In genomic region chr5:103290846-103291245, GRCh38 we compare ENCODE assay signal across 21 cellular contexts. TPM values are rescaled to one million over a fixed set of nuclear protein-coding genes. Genes with fewer than 3 reads are reported as not detected.
DNase-seq lines count a peak whose midpoint lies in the region; ATAC-seq, FAIRE-seq and TF ChIP-seq lines count a peak whose summit lies in the region.
"Had no signal": no experiment of that assay in that cellular context is flagged by ENCODE, and none has a peak within 500 bp of the region (broad histone marks: within the 10 kb centered on the region; RNA-seq: fewer than 3 reads in every experiment).

No MANE protein-coding gene starts in this region.

- H3K27ac Mint-ChIP-seq in activated naive CD4-positive, alpha-beta T cell treated with anti-CD3 and anti-CD28 coated beads for 36 hours: no peak overlapping the region
- H3K27ac Mint-ChIP-seq: CD8-positive, alpha-beta T cell had no signal

- FAIRE-seq in GM12892 (lab: Jason Lieb, UNC): peak; percentile 48
- no peak for FAIRE-seq in kidney (lab: Jason Lieb, UNC)
- FAIRE-seq: GM18507, GM19239 had no signal

- no peaks in the 10 kb centered on the region for H3K36me3 Mint-ChIP-seq in activated naive CD4-positive, alpha-beta T cell treated with anti-CD3 and anti-CD28 coated beads for 36 hours (ENCODE audit: low read depth)
- H3K36me3 Mint-ChIP-seq: CD8-positive, alpha-beta T cell had no signal

- H3K27me3 ChIP-seq in dorsolateral prefrontal cortex (no peaks in the 10 kb centered on the region), subcutaneous abdominal adipose tissue (ENCODE audit: control insufficient read depth in 5 of 5, insufficient read depth in 4 of 5, low read length in 5 of 5) (no peaks in the 10 kb centered on the region), upper lobe of right lung (no peaks in the 10 kb centered on the region)
- H3K27me3 ChIP-seq: SJSA1 had no signal

- intact Hi-C loops in dorsolateral prefrontal cortex (cut with DNase I) (loop anchor here in 1 of 2 donors (1.0 kb wide), 1 partner anchor 32 kb away; no protein-coding TSS in a partner anchor), kidney (cut with DNase I) (no loop called here), upper lobe of right lung (cut with DNase I) (no loop called here)
- intact Hi-C loops in activated naive CD4-positive, alpha-beta T cell treated with anti-CD3 and anti-CD28 coated beads for 36 hours (cut with micrococcal nuclease): no loop called here

- no peaks in the 10 kb centered on the region for H3K4me1 Mint-ChIP-seq in activated naive CD4-positive, alpha-beta T cell treated with anti-CD3 and anti-CD28 coated beads for 36 hours (ENCODE audit: low read depth)

- TF ChIP-seq POLR2A in GM12892 (IDR thresholded peaks at IDR 0.05; ENCODE audit: low read depth, low read length): no peak

- H3K9me3 Mint-ChIP-seq in activated naive CD4-positive, alpha-beta T cell treated with anti-CD3 and anti-CD28 coated beads for 36 hours: no peaks in the 10 kb centered on the region
- H3K9me3 Mint-ChIP-seq: CD8-positive, alpha-beta T cell had no signal

- DNase-seq in GM12892 (ENCODE audit: insufficient read length): no peak
- no peak for DNase-seq in dorsolateral prefrontal cortex
- peak; percentile 81 for DNase-seq in medulla oblongata (ENCODE audit: extremely low spot score)
- no peak for DNase-seq in kidney glomerular epithelial cell (lab: John Stamatoyannopoulos, UW)
- DNase-seq in activated naive CD4-positive, alpha-beta T cell treated with anti-CD3 and anti-CD28 coated beads for 36 hours: no peak
- no peak for DNase-seq in kidney
- no peak for DNase-seq in upper lobe of right lung
- DNase-seq: 8988T; CD8-positive, alpha-beta T cell; DMS153; Karpas-422; MV-4-11; NCI-H1105 treated with DMSO at 0.1 percent for 48 hours; NCI-H2029 treated with DMSO at 0.1 percent for 48 hours; NCI-H526 treated with DMSO at 0.1 percent for 48 hours; OCI-M1 had no signal

- no peak overlapping the region for H3K4me3 Mint-ChIP-seq in activated naive CD4-positive, alpha-beta T cell treated with anti-CD3 and anti-CD28 coated beads for 36 hours
- H3K4me3 Mint-ChIP-seq: CD8-positive, alpha-beta T cell had no signal

- H3K9me3 ChIP-seq in subcutaneous abdominal adipose tissue (ENCODE audit: control insufficient read depth in 5 of 5, low read length in 5 of 5): no peaks in the 10 kb centered on the region
- no peaks in the 10 kb centered on the region for H3K9me3 ChIP-seq in kidney (ENCODE audit: control insufficient read depth in 1 of 2, low read length in 2 of 2)
- no peaks in the 10 kb centered on the region for H3K9me3 ChIP-seq in upper lobe of right lung
- H3K9me3 ChIP-seq: SJSA1 had no signal

- no peaks in the 10 kb centered on the region for H3K27me3 Mint-ChIP-seq in activated naive CD4-positive, alpha-beta T cell treated with anti-CD3 and anti-CD28 coated beads for 36 hours (ENCODE audit: low read depth)

- H3K4me3 ChIP-seq in dorsolateral prefrontal cortex (peak overlapping the region in 29 of 59 donors; percentile 0 to 46 (median 17)), subcutaneous abdominal adipose tissue (ENCODE audit: low read depth in 1 of 5, low read length in 5 of 5) (no peak overlapping the region), kidney (ENCODE audit: low read length in 2 of 2) (no peak overlapping the region), upper lobe of right lung (no peak overlapping the region)
- H3K4me3 ChIP-seq: SJSA1 had no signal

- H3K27ac ChIP-seq in dorsolateral prefrontal cortex (peak overlapping the region; percentile 53 to 99 (median 93)), subcutaneous abdominal adipose tissue (ENCODE audit: low read depth, low read length) (peak overlapping the region; percentile 12), kidney (ENCODE audit: low read depth in 2 of 2, low read length in 2 of 2) (no peak overlapping the region), upper lobe of right lung (no peak overlapping the region)
- H3K27ac ChIP-seq: SJSA1 had no signal

- H3K9ac ChIP-seq in subcutaneous abdominal adipose tissue (ENCODE audit: low read length in 5 of 5) (peak overlapping the region in 1 of 5 donors; percentile 2), kidney (ENCODE audit: low read length in 2 of 2) (no peak overlapping the region)

- TF ChIP-seq CTCF in dorsolateral prefrontal cortex (IDR thresholded peaks at IDR 0.05 in 54 of 56, conservative IDR thresholded peaks at IDR 0.05 in 2 of 56; ENCODE audit: low read depth in 1 of 56, partially characterized antibody in 56 of 56) (no peak), kidney (IDR thresholded peaks at IDR 0.05; ENCODE audit: borderline replicate concordance, extremely low read depth, insufficient read depth) (no peak), upper lobe of right lung (IDR thresholded peaks at IDR 0.05) (no peak)

- H3K36me3 ChIP-seq in subcutaneous abdominal adipose tissue (ENCODE audit: control insufficient read depth in 5 of 5, insufficient read depth in 5 of 5, low read length in 5 of 5) (no peaks in the 10 kb centered on the region), kidney (ENCODE audit: control insufficient read depth in 1 of 2, insufficient read depth in 2 of 2, low read length in 2 of 2) (no peaks in the 10 kb centered on the region), upper lobe of right lung (no peaks in the 10 kb centered on the region)
- H3K36me3 ChIP-seq: SJSA1 had no signal

- CTCF ChIA-PET in activated naive CD4-positive, alpha-beta T cell treated with anti-CD3 and anti-CD28 coated beads for 36 hours (lab: Charles Lee): interaction anchor here (0.7 kb wide), 2 partner anchors 12 to 692 kb away, joined by 3 read pairs; no protein-coding TSS in a partner anchor

- H3K4me1 ChIP-seq in subcutaneous abdominal adipose tissue (ENCODE audit: control insufficient read depth in 5 of 5, insufficient read depth in 5 of 5, low read length in 5 of 5) (peaks cover 0 to 13% (median 12%) of the 10 kb centered on the region in 5 donors), kidney (ENCODE audit: control insufficient read depth in 1 of 2, insufficient read depth in 1 of 2, low read depth in 1 of 2, low read length in 2 of 2) (no peaks in the 10 kb centered on the region), upper lobe of right lung (no peaks in the 10 kb centered on the region)
- H3K4me1 ChIP-seq: SJSA1 had no signal

- ATAC-seq in upper lobe of right lung: no peak
- ATAC-seq: CD8-positive, alpha-beta T cell; Right ventricle myocardium inferior had no signal

RNA-seq across cellular contexts. Expression of gene MACIR, which starts 32.3 kb away (rescaled TPM):
- 9.9 TPM for polyA plus RNA-seq in GM12892 (2012; ENCODE audit: missing spikeins)
- total RNA-seq in dorsolateral prefrontal cortex (10 to 100 TPM; 21.8 to 45.7 (median 34.8) TPM), kidney (7.1 TPM), upper lobe of right lung (4.2 TPM)
- 1 to 10 TPM; 5.5 TPM for total RNA-seq in activated naive CD4-positive, alpha-beta T cell treated with anti-CD3 and anti-CD28 coated beads for 36 hours
- 7.4 TPM for polyA plus RNA-seq in kidney (ENCODE audit: insufficient read depth, low read depth, low replicate concordance)

Comparison
In these comparisons a context has a peak if more than half of its experiments do, and no peak if none do; other contexts are left out.
1. H3K27ac ChIP-seq: peak in dorsolateral prefrontal cortex (59 of 59) and subcutaneous abdominal adipose tissue (single experiment); none in kidney (0 of 2) and upper lobe of right lung (single experiment).